Comparison of ENCODE assay signal across 8 cellular contexts in genomic region chr2:172555522-172556283, GRCh38. TPM values are rescaled to one million over a fixed set of nuclear protein-coding genes. Genes with fewer than 3 reads are reported as not detected.
DNase-seq lines count a peak whose midpoint lies in the region; ATAC-seq and TF ChIP-seq lines count a peak whose summit lies in the region.

Gene PDK1, plus strand, starts transcription at chr2:172556090. Its CDS starts 61 bp downstream, at chr2:172556151.

- TF ChIP-seq POLR2A in vagina (IDR thresholded peaks at IDR 0.05) = peak in 1 of 2 donors; percentile 62

- peak within 1 kb of the TSS; percentile 88 to 94 for H3K27ac ChIP-seq in right atrium auricular region
- H3K27ac ChIP-seq in rectal smooth muscle tissue (ENCODE audit: low read depth, low read length) = peak within 1 kb of the TSS; percentile 74
- peak within 1 kb of the TSS; percentile 93 for H3K27ac ChIP-seq in vagina

- H3K9me3 ChIP-seq in right atrium auricular region (no peaks in the 10 kb centered on the region), vagina (no peaks in the 10 kb centered on the region)

- H3K4me1 ChIP-seq in right atrium auricular region (peaks cover 0 to 16% of the 10 kb centered on the region in 2 donors), rectal smooth muscle tissue (ENCODE audit: control insufficient read depth, insufficient read depth, low read length) (peaks cover 5% of the 10 kb centered on the region), vagina (peaks cover 25% of the 10 kb centered on the region)

- no peaks in the 10 kb centered on the region for H3K36me3 ChIP-seq in right atrium auricular region
- H3K36me3 ChIP-seq in rectal smooth muscle tissue (ENCODE audit: control insufficient read depth, insufficient read depth, low read length) = no peaks in the 10 kb centered on the region
- no peaks in the 10 kb centered on the region for H3K36me3 ChIP-seq in vagina

- H3K4me3 ChIP-seq in right atrium auricular region (peak within 1 kb of the TSS; percentile 81 to 83), rectal smooth muscle tissue (ENCODE audit: low read length) (peak within 1 kb of the TSS; percentile 98), vagina (peak within 1 kb of the TSS; percentile 81 to 93)

- peak within 1 kb of the TSS; percentile 90 for H3K9ac ChIP-seq in rectal smooth muscle tissue (ENCODE audit: low read length)

- no peak for TF ChIP-seq CTCF in right atrium auricular region (IDR thresholded peaks at IDR 0.05)
- no peak for TF ChIP-seq CTCF in vagina (IDR thresholded peaks at IDR 0.05)

- intact Hi-C loops in vagina (cut with DNase I) = no loop called here

- H3K27me3 ChIP-seq in right atrium auricular region (no peaks in the 10 kb centered on the region), rectal smooth muscle tissue (ENCODE audit: control insufficient read depth, insufficient read depth, low read length) (no peaks in the 10 kb centered on the region), vagina (no peaks in the 10 kb centered on the region)

- ATAC-seq in GM18499 (IDR thresholded peaks at IDR 0.05; ENCODE audit: insufficient read depth, unreplicated experiment) = peak; percentile 55
- ATAC-seq in HG02885 (IDR thresholded peaks at IDR 0.05; ENCODE audit: poor library complexity, unreplicated experiment) = peak; percentile 86

- DNase-seq in NCI-H187 (lab: John Stamatoyannopoulos, UW) (peak; percentile 36 to 57), T-helper 2 cell (peak; percentile 83 to 95 (median 89)), anterior cingulate cortex (lab: John Stamatoyannopoulos, UW) (peak; percentile 39 to 96 (median 84)), right atrium auricular region (ENCODE audit: low spot score) (peak; percentile 92), vagina (ENCODE audit: extremely low spot score in 2 of 2) (peak in 1 of 2 donors; percentile 92)

RNA-seq across cellular contexts. Expression of gene PDK1, which starts in this region (rescaled TPM):
- total RNA-seq in right atrium auricular region = 10 to 100 TPM; 26.6 to 33.0 TPM
- total RNA-seq in vagina = 17.7 TPM
